11 cellular contexts compared by ENCODE assay signal in genomic region chrX:145817666-145818521, GRCh38. TPM values are rescaled to one million over a fixed set of nuclear protein-coding genes. Genes with fewer than 3 reads are reported as not detected.
DNase-seq lines count a peak whose midpoint lies in the region; ATAC-seq, FAIRE-seq and TF ChIP-seq lines count a peak whose summit lies in the region.
"Had no signal": no experiment of that assay in that cellular context is flagged by ENCODE, and none has a peak within 500 bp of the region (broad histone marks: within the 10 kb centered on the region; RNA-seq: fewer than 3 reads in every experiment).

A gene with protein sequence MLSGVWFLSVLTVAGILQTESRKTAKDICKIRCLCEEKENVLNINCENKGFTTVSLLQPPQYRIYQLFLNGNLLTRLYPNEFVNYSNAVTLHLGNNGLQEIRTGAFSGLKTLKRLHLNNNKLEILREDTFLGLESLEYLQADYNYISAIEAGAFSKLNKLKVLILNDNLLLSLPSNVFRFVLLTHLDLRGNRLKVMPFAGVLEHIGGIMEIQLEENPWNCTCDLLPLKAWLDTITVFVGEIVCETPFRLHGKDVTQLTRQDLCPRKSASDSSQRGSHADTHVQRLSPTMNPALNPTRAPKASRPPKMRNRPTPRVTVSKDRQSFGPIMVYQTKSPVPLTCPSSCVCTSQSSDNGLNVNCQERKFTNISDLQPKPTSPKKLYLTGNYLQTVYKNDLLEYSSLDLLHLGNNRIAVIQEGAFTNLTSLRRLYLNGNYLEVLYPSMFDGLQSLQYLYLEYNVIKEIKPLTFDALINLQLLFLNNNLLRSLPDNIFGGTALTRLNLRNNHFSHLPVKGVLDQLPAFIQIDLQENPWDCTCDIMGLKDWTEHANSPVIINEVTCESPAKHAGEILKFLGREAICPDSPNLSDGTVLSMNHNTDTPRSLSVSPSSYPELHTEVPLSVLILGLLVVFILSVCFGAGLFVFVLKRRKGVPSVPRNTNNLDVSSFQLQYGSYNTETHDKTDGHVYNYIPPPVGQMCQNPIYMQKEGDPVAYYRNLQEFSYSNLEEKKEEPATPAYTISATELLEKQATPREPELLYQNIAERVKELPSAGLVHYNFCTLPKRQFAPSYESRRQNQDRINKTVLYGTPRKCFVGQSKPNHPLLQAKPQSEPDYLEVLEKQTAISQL (plus strand): TSS chrX:145817829. CDS start chrX:145822426, 4,597 bp downstream.

- 26% methylated on average over 46 of the region's 83 CpGs; no CpG with 5 or more reads in 1 of the 2 donors for WGBS in upper lobe of left lung, 2 donors

- H3K27ac ChIP-seq in upper lobe of left lung: no peak within 1 kb of the TSS

- no peak for FAIRE-seq in GM12891 (lab: Jason Lieb, UNC)
- FAIRE-seq: bronchial epithelial cell, small intestine had no signal

- no peak within 1 kb of the TSS for H3K27ac Mint-ChIP-seq in endothelial cell (ENCODE audit: unreplicated experiment)
- H3K27ac Mint-ChIP-seq in HFFc6: no peak within 1 kb of the TSS
- H3K27ac Mint-ChIP-seq: stimulated activated memory B cell treated with anti-CD40 and anti-IgM and Interleukin-4, amounts not matched to agents 10 μg/mL and 1 μg/mL and 100 μg/mL, for 72 hours had no signal

- H3K9me3 ChIP-seq in upper lobe of left lung: no peaks in the 10 kb centered on the region

- TF ChIP-seq CTCF in endothelial cell (IDR thresholded peaks at IDR 0.05; ENCODE audit: unreplicated experiment): no peak
- TF ChIP-seq CTCF in upper lobe of left lung (IDR thresholded peaks at IDR 0.05): no peak
- TF ChIP-seq CTCF in HFFc6 (IDR thresholded peaks at IDR 0.05): no peak

- H3K4me1 ChIP-seq in upper lobe of left lung: peaks cover 0 to 9% (median 0%) of the 10 kb centered on the region in 4 donors

- H3K36me3 Mint-ChIP-seq in endothelial cell (ENCODE audit: low read depth, unreplicated experiment): peaks cover 4% of the 10 kb centered on the region
- no peaks in the 10 kb centered on the region for H3K36me3 Mint-ChIP-seq in HFFc6 (ENCODE audit: low read depth)
- H3K36me3 Mint-ChIP-seq: stimulated activated memory B cell treated with anti-CD40 and anti-IgM and Interleukin-4, amounts not matched to agents 10 μg/mL and 1 μg/mL and 100 μg/mL, for 72 hours had no signal

- H3K4me1 Mint-ChIP-seq in endothelial cell (ENCODE audit: unreplicated experiment): peaks cover 13% of the 10 kb centered on the region
- H3K4me1 Mint-ChIP-seq in HFFc6 (ENCODE audit: low read depth): no peaks in the 10 kb centered on the region
- H3K4me1 Mint-ChIP-seq: stimulated activated memory B cell treated with anti-CD40 and anti-IgM and Interleukin-4, amounts not matched to agents 10 μg/mL and 1 μg/mL and 100 μg/mL, for 72 hours had no signal

- no peaks in the 10 kb centered on the region for H3K36me3 ChIP-seq in upper lobe of left lung

- H3K4me3 ChIP-seq in upper lobe of left lung: peak within 1 kb of the TSS in 3 of 4 donors; percentile 30 to 43 (median 38)

- H3K9me3 Mint-ChIP-seq in endothelial cell (ENCODE audit: unreplicated experiment): peaks cover 5% of the 10 kb centered on the region
- no peaks in the 10 kb centered on the region for H3K9me3 Mint-ChIP-seq in HFFc6
- H3K9me3 Mint-ChIP-seq: stimulated activated memory B cell treated with anti-CD40 and anti-IgM and Interleukin-4, amounts not matched to agents 10 μg/mL and 1 μg/mL and 100 μg/mL, for 72 hours had no signal

- H3K27me3 Mint-ChIP-seq in endothelial cell (ENCODE audit: unreplicated experiment) (peaks cover 6% of the 10 kb centered on the region), HFFc6 (ENCODE audit: insufficient read depth) (peaks cover 3% of the 10 kb centered on the region)

- DNase-seq in NCI-H524 (lab: John Stamatoyannopoulos, UW) (peak; percentile 12 to 57), NCI-H524 treated with DMSO at 0.1 percent for 48 hours (lab: John Stamatoyannopoulos, UW) (no peak), endothelial cell (ENCODE audit: low spot score) (peak; percentile 6), midbrain (lab: John Stamatoyannopoulos, UW) (peak; percentile 72), upper lobe of left lung (peak in 1 of 2 donors; percentile 56), GM12891 (ENCODE audit: insufficient read length, low spot score) (no peak), HFFc6 (no peak)
- DNase-seq: small intestine had no signal

- no peak for TF ChIP-seq EP300 in upper lobe of left lung (IDR thresholded peaks at IDR 0.05)

- no peak for ATAC-seq in upper lobe of left lung (ENCODE audit: low FRiP score in 2 of 2)
- ATAC-seq in GM21529 (IDR thresholded peaks at IDR 0.05; ENCODE audit: unreplicated experiment): no peak
- ATAC-seq: stimulated activated memory B cell treated with anti-CD40 and anti-IgM and Interleukin-4, amounts not matched to agents 10 μg/mL and 1 μg/mL and 100 μg/mL, for 72 hours had no signal

- peaks cover 0 to 14% (median 1%) of the 10 kb centered on the region in 4 donors for H3K27me3 ChIP-seq in upper lobe of left lung

- no peak for TF ChIP-seq POLR2A in upper lobe of left lung (IDR thresholded peaks at IDR 0.05)
- no peak for TF ChIP-seq POLR2A in GM12891 (IDR thresholded peaks at IDR 0.05; ENCODE audit: low read depth, low read length)

- H3K4me3 Mint-ChIP-seq in endothelial cell (ENCODE audit: unreplicated experiment): peak within 1 kb of the TSS; percentile 67
- H3K4me3 Mint-ChIP-seq in HFFc6: no peak within 1 kb of the TSS
- H3K4me3 Mint-ChIP-seq: stimulated activated memory B cell treated with anti-CD40 and anti-IgM and Interleukin-4, amounts not matched to agents 10 μg/mL and 1 μg/mL and 100 μg/mL, for 72 hours had no signal

TF ChIP-seq in GM12891, 5 proteins besides CTCF, POLR2A, EP300 and RAD21:
- no peak for TF ChIP-seq PAX5 (IDR thresholded peaks at IDR 0.05; ENCODE audit: insufficient read depth, low read length, severe bottlenecking)
- no peak for TF ChIP-seq TAF1 (IDR thresholded peaks at IDR 0.05; ENCODE audit: low read depth, low read length)
- no peak for TF ChIP-seq SPI1 (IDR thresholded peaks at IDR 0.05; ENCODE audit: low read depth, low read length)
- no peak for TF ChIP-seq POLR2AphosphoS5 (IDR thresholded peaks at IDR 0.05; ENCODE audit: low read depth, low read length)
- TF ChIP-seq POU2F2 (IDR thresholded peaks at IDR 0.05; ENCODE audit: low read depth, low read length): no peak

RNA-seq across cellular contexts. Expression of the gene that starts here (rescaled TPM):
- 0.10 TPM for total RNA-seq in endothelial cell (ENCODE audit: unreplicated experiment)
- total RNA-seq in upper lobe of left lung: under 1 TPM; under 0.01 to 1.00 (median 0.25) TPM
- polyA plus RNA-seq in GM12891 (2012; ENCODE audit: low read depth, missing spikeins): not detected
- not detected for total RNA-seq in HFFc6 (2021; fragmentation: NEBNext Ultra II Directional; extraction: Animal tissue kit (Norgen Biotek cat#: 25700))
- total RNA-seq: bronchial epithelial cell had no signal

Comparison
In these comparisons a context has a peak if more than half of its experiments do, and no peak if none do; other contexts are left out.
1. DNase-seq: peak in NCI-H524 (2 of 2) and midbrain (single experiment); none in NCI-H524 treated with DMSO at 0.1 percent for 48 hours (single experiment), GM12891 (single experiment) and HFFc6 (single experiment).
2. Peak in DNase-seq in endothelial cell; RNA of the gene not detected or under 1 TPM.